In genomic region chr10:1665262-1665661, GRCh38 we compare ENCODE assay signal across 37 cellular contexts.
DNase-seq lines count a peak whose midpoint lies in the region; ATAC-seq, FAIRE-seq and TF ChIP-seq lines count a peak whose summit lies in the region.
"Had no signal": no experiment of that assay in that cellular context is flagged by ENCODE, and none has a peak within 500 bp of the region (broad histone marks: within the 10 kb centered on the region; RNA-seq: fewer than 3 reads in every experiment).

No MANE protein-coding gene starts in this region.

- no peak overlapping the region for H2BK5ac ChIP-seq in neuronal stem cell (ENCODE audit: low read length)

- H3K4me3 ChIP-seq in neuronal stem cell (ENCODE audit: low read length in 2 of 2) (no peak overlapping the region), spleen (no peak overlapping the region)
- H3K4me3 ChIP-seq: A549; BLaER1; BLaER1 treated with 17β-estradiol and CSF1 and Interleukin-3, amounts not matched to agents 10 nM and 100 nM had no signal

- H3K4me1 ChIP-seq in neuronal stem cell (ENCODE audit: control insufficient read depth in 2 of 2, insufficient read depth in 1 of 2, low read depth in 1 of 2, low read length in 2 of 2) (peaks cover 0 to 6% of the 10 kb centered on the region in 2 donors), spleen (peaks cover 0 to 30% (median 7%) of the 10 kb centered on the region in 6 donors)
- H3K4me1 ChIP-seq: A549, BE2C had no signal

- intact Hi-C loops in posterior vena cava (cut with DNase I) = no loop called here
- intact Hi-C loops in spleen (cut with DNase I; ENCODE audit: low total_unique reads) = no loop called here

- H3K4me2 ChIP-seq in neuronal stem cell (ENCODE audit: insufficient read depth, low read length, poor library complexity, severe bottlenecking) = no peak overlapping the region
- H3K4me2 ChIP-seq: A549, BLaER1 had no signal

- no peak overlapping the region for H3K4me3 Mint-ChIP-seq in stimulated activated naive B cell treated with anti-CD40 and anti-IgM and Interleukin-4, amounts not matched to agents 10 μg/mL and 1 μg/mL and 100 μg/mL, for 72 hours
- H3K4me3 Mint-ChIP-seq: B cell; CD14-positive monocyte; CD4-positive, alpha-beta memory T cell; CD4-positive, alpha-beta T cell; CD4-positive, CD25-positive, alpha-beta regulatory T cell; CD8-positive, alpha-beta memory T cell; CD8-positive, alpha-beta T cell had no signal

- no peak overlapping the region for H2AFZ ChIP-seq in neuronal stem cell (ENCODE audit: low read length)

- peak overlapping the region; percentile 17 for H2BK12ac ChIP-seq in neuronal stem cell (ENCODE audit: low read length)

- TF ChIP-seq CTCF in spleen (IDR thresholded peaks at IDR 0.05 in 8 of 11, conservative IDR thresholded peaks at IDR 0.05 in 3 of 11) = no peak

- H3K9ac ChIP-seq in neuronal stem cell (ENCODE audit: low read depth, low read length, poor library complexity) = no peak overlapping the region
- H3K9ac ChIP-seq: BLaER1; BLaER1 treated with 17β-estradiol and CSF1 and Interleukin-3, amounts not matched to agents 10 nM and 100 nM had no signal

- no peak for TF ChIP-seq POLR2A in spleen (IDR thresholded peaks at IDR 0.05)

- no peak overlapping the region for H3K27ac ChIP-seq in neuronal stem cell (replicated peaks; ENCODE audit: low read length)
- H3K27ac ChIP-seq in spleen = no peak overlapping the region
- H3K27ac ChIP-seq: 22Rv1; A549; BLaER1; BLaER1 treated with 17β-estradiol and CSF1 and Interleukin-3, amounts not matched to agents 10 nM and 100 nM; C4-2B had no signal

- H3K36me3 Mint-ChIP-seq in stimulated activated naive B cell treated with anti-CD40 and anti-IgM and Interleukin-4, amounts not matched to agents 10 μg/mL and 1 μg/mL and 100 μg/mL, for 72 hours = no peaks in the 10 kb centered on the region
- H3K36me3 Mint-ChIP-seq: CD14-positive monocyte; CD4-positive, alpha-beta memory T cell; CD4-positive, CD25-positive, alpha-beta regulatory T cell; CD8-positive, alpha-beta memory T cell; CD8-positive, alpha-beta T cell had no signal

- no peaks in the 10 kb centered on the region for H3K36me3 ChIP-seq in neuronal stem cell (replicated peaks in 1 of 2; ENCODE audit: control insufficient read depth in 2 of 2, insufficient read depth in 2 of 2, low read length in 2 of 2)
- no peaks in the 10 kb centered on the region for H3K36me3 ChIP-seq in spleen
- H3K36me3 ChIP-seq: BE2C; BLaER1; BLaER1 treated with 17β-estradiol and CSF1 and Interleukin-3, amounts not matched to agents 10 nM and 100 nM had no signal

- no peak overlapping the region for H2BK15ac ChIP-seq in neuronal stem cell (ENCODE audit: low read length)

- no peak overlapping the region for H4K8ac ChIP-seq in neuronal stem cell (ENCODE audit: low read depth, low read length)

- H3K18ac ChIP-seq in neuronal stem cell (ENCODE audit: low read length) = no peak overlapping the region

- ATAC-seq in stimulated activated naive B cell treated with anti-CD40 and anti-IgM and Interleukin-4, amounts not matched to agents 10 μg/mL and 1 μg/mL and 100 μg/mL, for 72 hours (replicated peaks) = no peak
- ATAC-seq: A549; CD8-positive, alpha-beta T cell had no signal

- peaks cover 4% of the 10 kb centered on the region for H3K79me1 ChIP-seq in neuronal stem cell (ENCODE audit: low read depth, low read length)

- H3K4ac ChIP-seq in neuronal stem cell (ENCODE audit: low read length) = no peak overlapping the region

- peaks cover 5 to 8% of the 10 kb centered on the region in 2 donors for H3K27me3 Mint-ChIP-seq in stimulated activated naive B cell treated with anti-CD40 and anti-IgM and Interleukin-4, amounts not matched to agents 10 μg/mL and 1 μg/mL and 100 μg/mL, for 72 hours
- H3K27me3 Mint-ChIP-seq: CD4-positive, CD25-positive, alpha-beta regulatory T cell had no signal

- H3K27ac Mint-ChIP-seq in stimulated activated naive B cell treated with anti-CD40 and anti-IgM and Interleukin-4, amounts not matched to agents 10 μg/mL and 1 μg/mL and 100 μg/mL, for 72 hours = no peak overlapping the region
- H3K27ac Mint-ChIP-seq: B cell; CD14-positive monocyte; CD4-positive, alpha-beta memory T cell; CD4-positive, alpha-beta T cell; CD4-positive, CD25-positive, alpha-beta regulatory T cell; CD8-positive, alpha-beta T cell had no signal

- no peak for FAIRE-seq in frontal cortex (lab: Jason Lieb, UNC)
- FAIRE-seq: A204.1, A549, D721Med had no signal

- H4K91ac ChIP-seq in neuronal stem cell (ENCODE audit: low read depth, low read length, poor library complexity) = no peak overlapping the region

- no peak overlapping the region for H3K14ac ChIP-seq in neuronal stem cell (ENCODE audit: low read length)

- DNase-seq in mesenteric fat pad (ENCODE audit: low spot score) = peak; percentile 79
- no peak for DNase-seq in neuronal stem cell (ENCODE audit: low spot score)
- peak; percentile 67 for DNase-seq in posterior vena cava (ENCODE audit: low spot score)
- DNase-seq in spleen = peak; percentile 72
- DNase-seq in NCI-H2107 (lab: John Stamatoyannopoulos, UW) = no peak
- DNase-seq in SKM-1 (lab: John Stamatoyannopoulos, UW; ENCODE audit: unreplicated experiment) = no peak
- no peak for DNase-seq in stimulated activated naive B cell treated with anti-CD40 and anti-IgM and Interleukin-4, amounts not matched to agents 10 μg/mL and 1 μg/mL and 100 μg/mL, for 72 hours
- no peak for DNase-seq in frontal cortex (ENCODE audit: low spot score in 2 of 2)
- DNase-seq: 8988T; ACHN; AML-193; BE2C; C1 segment of cervical spinal cord; Caco-2; Calu3; CD4-positive, alpha-beta memory T cell; CD4-positive, alpha-beta T cell; CD4-positive, CD25-positive, alpha-beta regulatory T cell; CD8-positive, alpha-beta memory T cell; CD8-positive, alpha-beta T cell; COR-L47; DMS 273 treated with DMSO at 0.1 percent for 48 hours; DMS153; DMS53; DMS79; DMS79 treated with DMSO at 0.1 percent for 48 hours; DND-41; EL had no signal

- H3K9me3 Mint-ChIP-seq in stimulated activated naive B cell treated with anti-CD40 and anti-IgM and Interleukin-4, amounts not matched to agents 10 μg/mL and 1 μg/mL and 100 μg/mL, for 72 hours = no peaks in the 10 kb centered on the region
- H3K9me3 Mint-ChIP-seq: CD14-positive monocyte; CD4-positive, alpha-beta T cell; CD4-positive, CD25-positive, alpha-beta regulatory T cell; CD8-positive, alpha-beta T cell had no signal

- H3K4me1 Mint-ChIP-seq in stimulated activated naive B cell treated with anti-CD40 and anti-IgM and Interleukin-4, amounts not matched to agents 10 μg/mL and 1 μg/mL and 100 μg/mL, for 72 hours = peaks cover 26 to 32% of the 10 kb centered on the region in 2 donors
- H3K4me1 Mint-ChIP-seq: CD14-positive monocyte; CD4-positive, CD25-positive, alpha-beta regulatory T cell had no signal

- WGBS in neuronal stem cell (ENCODE audit: extremely low coverage in 2 of 2, insufficient read length in 2 of 2, insufficient replicate concordance in 1 of 2), 2 donors = no CpG with 5 or more reads among the region's 19 CpGs
- WGBS in spleen, 5 donors = 79 to 94% (median 85%) methylated on average over 16 to 19 of the region's 19 CpGs

- no peak overlapping the region for H3K23ac ChIP-seq in neuronal stem cell (ENCODE audit: low read depth, low read length, poor library complexity)

- H3K27me3 ChIP-seq in neuronal stem cell (ENCODE audit: control insufficient read depth in 3 of 3, insufficient read depth in 3 of 3, low read depth in 1 of 3, low read length in 3 of 3) (no peaks in the 10 kb centered on the region), spleen (replicated peaks in 1 of 7) (no peaks in the 10 kb centered on the region)
- H3K27me3 ChIP-seq: BE2C, BLaER1 had no signal

- no peak overlapping the region for H2BK120ac ChIP-seq in neuronal stem cell (ENCODE audit: low read depth, low read length)

- peaks cover 0 to 7% of the 10 kb centered on the region in 2 donors for H3K9me3 ChIP-seq in neuronal stem cell (replicated peaks in 1 of 2; ENCODE audit: control insufficient read depth in 2 of 2, insufficient read depth in 1 of 2, low read depth in 1 of 2, low read length in 2 of 2)
- H3K9me3 ChIP-seq in spleen = no peaks in the 10 kb centered on the region
- H3K9me3 ChIP-seq: A549; BE2C; BLaER1; BLaER1 treated with 17β-estradiol and CSF1 and Interleukin-3, amounts not matched to agents 10 nM and 100 nM had no signal

- H2AK5ac ChIP-seq in neuronal stem cell (ENCODE audit: low read depth, low read length) = no peak overlapping the region

Comparison
In these comparisons a context has a peak if more than half of its experiments do, and no peak if none do; other contexts are left out.
1. DNase-seq: peak in mesenteric fat pad (single experiment), posterior vena cava (single experiment) and spleen (single experiment); none in neuronal stem cell (single experiment), NCI-H2107 (single experiment), SKM-1 (single experiment), stimulated activated naive B cell treated with anti-CD40 and anti-IgM and Interleukin-4, amounts not matched to agents 10 μg/mL and 1 μg/mL and 100 μg/mL, for 72 hours (single experiment) and frontal cortex (0 of 2).